Comparison of ENCODE assay signal across 8 cellular contexts in the genomic region with DNA sequence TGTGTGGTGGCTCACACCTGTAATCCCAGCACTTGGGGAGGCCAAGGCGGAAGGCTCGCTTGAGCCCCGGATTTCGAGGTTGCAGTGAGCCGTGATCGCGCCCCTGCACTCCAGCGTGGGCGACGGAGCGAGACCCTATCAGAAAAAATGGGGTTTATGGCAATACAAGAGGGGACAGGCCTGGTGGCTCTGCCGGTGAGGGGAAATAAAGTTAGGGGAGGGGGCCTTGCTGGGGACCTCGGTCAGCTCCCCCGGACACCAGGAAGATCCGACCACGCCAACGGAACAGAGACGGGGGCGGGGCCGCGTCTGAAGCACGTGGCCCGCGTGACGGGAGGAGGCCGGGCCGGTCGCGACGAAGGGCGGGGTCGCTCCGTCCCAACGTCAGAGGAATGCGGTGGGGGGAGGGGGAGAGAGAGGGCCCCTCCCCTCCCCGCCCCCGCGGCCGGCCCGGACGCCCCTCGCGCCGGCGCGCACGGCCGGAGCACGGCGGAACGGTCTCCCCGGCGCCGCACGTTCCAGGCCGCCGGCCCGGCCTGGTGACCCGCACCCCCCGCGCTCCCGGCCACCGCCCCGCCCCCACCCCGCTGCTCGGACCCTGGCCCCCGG. TPM values are rescaled to one million over a fixed set of nuclear protein-coding genes. Genes with fewer than 3 reads are reported as not detected.
DNase-seq lines count a peak whose midpoint lies in the region; ATAC-seq and TF ChIP-seq lines count a peak whose summit lies in the region.

No MANE protein-coding gene starts in this region.

- DNase-seq in DND-41 = peak; percentile 90
- DNase-seq in NCI-H2227 treated with DMSO at 0.1 percent for 48 hours (lab: John Stamatoyannopoulos, UW) = peak; percentile 100
- peak; percentile 91 for DNase-seq in WTC11 (ENCODE audit: low spot score)
- peak; percentile 90 to 96 for DNase-seq in cardiac fibroblast (ENCODE audit: low read depth in 2 of 2)
- peak; percentile 91 for DNase-seq in iris pigment epithelial cell (ENCODE audit: low read depth)
- peak; percentile 82 for DNase-seq in smooth muscle cell of the brain vasculature (ENCODE audit: low read depth, low spot score)

- H4K20me1 ChIP-seq in DND-41 (ENCODE audit: insufficient read depth, low read length) = peaks cover 24% of the 10 kb centered on the region

- peaks cover 31% of the 10 kb centered on the region for H3K4me1 Mint-ChIP-seq in WTC11

- H3K27me3 Mint-ChIP-seq in WTC11 (ENCODE audit: low read depth) = peaks cover 9% of the 10 kb centered on the region

- H3K4me2 ChIP-seq in DND-41 (ENCODE audit: insufficient read depth, low read length) = peak overlapping the region; percentile 92

- TF ChIP-seq CTCF in DND-41 (IDR thresholded peaks at IDR 0.05; ENCODE audit: borderline replicate concordance, extremely low read depth, low read length, poor library complexity, severe bottlenecking) (no peak), WTC11 (IDR thresholded peaks at IDR 0.05) (no peak), cardiac fibroblast (IDR thresholded peaks at IDR 0.05; ENCODE audit: low read depth, low read length) (no peak)

- H3K27ac ChIP-seq in DND-41 (ENCODE audit: low read length) = peak overlapping the region; percentile 93

- no peaks in the 10 kb centered on the region for H3K27me3 ChIP-seq in DND-41 (ENCODE audit: insufficient read depth, low read length, poor library complexity)

- H3K36me3 ChIP-seq in DND-41 (ENCODE audit: insufficient read depth, low read length) = peaks cover 24% of the 10 kb centered on the region

- H3K4me3 ChIP-seq in DND-41 (ENCODE audit: low read depth in 1 of 2, low read length in 2 of 2) (peak overlapping the region; percentile 71 to 78), cardiac fibroblast (replicated peaks in 1 of 2; ENCODE audit: low read depth in 2 of 2, low read length in 2 of 2) (peak overlapping the region; percentile 78 to 81)

- H2AFZ ChIP-seq in DND-41 (ENCODE audit: low read depth, low read length) = peak overlapping the region; percentile 80

- CTCF ChIA-PET in WTC11 (lab: Charles Lee) = interaction anchor here (0.6 to 3.0 kb wide), 7 partner anchors 12 to 331 kb away, joined by 3 to 26 read pairs (median 5); partner anchors contain the start of genes FBXO17, MRPS12 and SARS2

- H3K27ac Mint-ChIP-seq in WTC11 = peak overlapping the region; percentile 99

- H3K9me3 Mint-ChIP-seq in WTC11 = peaks cover 10% of the 10 kb centered on the region

- ATAC-seq in DND-41 (ENCODE audit: insufficient read depth, low read depth) (no peak), HG02885 (IDR thresholded peaks at IDR 0.05; ENCODE audit: poor library complexity, unreplicated experiment) (peak; percentile 27), WTC11 (peak; percentile 0), HG02623 (IDR thresholded peaks at IDR 0.05; ENCODE audit: unreplicated experiment) (no peak)

- H3K79me2 ChIP-seq in DND-41 (ENCODE audit: insufficient read depth, low read length) = peaks cover 35% of the 10 kb centered on the region

- H3K9ac ChIP-seq in DND-41 (ENCODE audit: low read depth, low read length) = peak overlapping the region; percentile 82

- H3K4me3 Mint-ChIP-seq in WTC11 = peak overlapping the region; percentile 92

- H3K4me1 ChIP-seq in DND-41 (ENCODE audit: insufficient read depth, low read length) = peaks cover 43% of the 10 kb centered on the region

- H3K9me3 ChIP-seq in DND-41 (ENCODE audit: insufficient read depth, low read length, severe bottlenecking) = no peaks in the 10 kb centered on the region

- POLR2A ChIA-PET in WTC11 (lab: Charles Lee) = interaction anchor here (1.5 to 2.2 kb wide), 3 partner anchors 9 to 48 kb away, joined by 3 to 7 read pairs (median 5); partner anchors contain the start of genes ECH1, NFKBIB and SIRT2

- H3K36me3 Mint-ChIP-seq in WTC11 = peaks cover 35% of the 10 kb centered on the region

TF ChIP-seq in WTC11, 78 proteins besides CTCF, POLR2A, EP300 and RAD21 (continues in another document):
- TF ChIP-seq RORB (CRISPR knock-in tag; IDR thresholded peaks at IDR 0.05) (no peak), NFE2L1 (CRISPR knock-in tag; IDR thresholded peaks at IDR 0.05) (0 out of 2 replicates have a peak, but pooled peaks have one; percentile 14), PRRX2 (CRISPR knock-in tag; IDR thresholded peaks at IDR 0.05) (no peak), MYBL2 (CRISPR knock-in tag; IDR thresholded peaks at IDR 0.05) (no peak), SOX15 (CRISPR knock-in tag; IDR thresholded peaks at IDR 0.05) (no peak), E2F5 (CRISPR knock-in tag; IDR thresholded peaks at IDR 0.05) (no peak), OVOL2 (CRISPR knock-in tag; IDR thresholded peaks at IDR 0.05; ENCODE audit: borderline replicate concordance) (no peak), ZNF423 (CRISPR knock-in tag; IDR thresholded peaks at IDR 0.05) (no peak), NR1H2 (CRISPR knock-in tag; IDR thresholded peaks at IDR 0.05) (no peak), IRF1 (CRISPR knock-in tag; IDR thresholded peaks at IDR 0.05) (no peak), ZBTB21 (CRISPR knock-in tag; IDR thresholded peaks at IDR 0.05; ENCODE audit: borderline replicate concordance) (no peak), NR2C2 (CRISPR knock-in tag; IDR thresholded peaks at IDR 0.05) (no peak), TEAD1 (CRISPR knock-in tag; IDR thresholded peaks at IDR 0.05) (peak; percentile 78; the same call in 1 of the 2 replicates), ZNF396 (CRISPR knock-in tag; IDR thresholded peaks at IDR 0.05; ENCODE audit: borderline replicate concordance) (no peak), NR3C1 (CRISPR knock-in tag; conservative IDR thresholded peaks at IDR 0.05; ENCODE audit: low read depth) (no peak), SP1 (CRISPR knock-in tag; conservative IDR thresholded peaks at IDR 0.05) (peak; percentile 90)
- TF ChIP-seq, protein P1, sequence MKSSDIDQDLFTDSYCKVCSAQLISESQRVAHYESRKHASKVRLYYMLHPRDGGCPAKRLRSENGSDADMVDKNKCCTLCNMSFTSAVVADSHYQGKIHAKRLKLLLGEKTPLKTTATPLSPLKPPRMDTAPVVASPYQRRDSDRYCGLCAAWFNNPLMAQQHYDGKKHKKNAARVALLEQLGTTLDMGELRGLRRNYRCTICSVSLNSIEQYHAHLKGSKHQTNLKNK (CRISPR knock-in tag; IDR thresholded peaks at IDR 0.05) = no peak
- TF ChIP-seq, protein P2, sequence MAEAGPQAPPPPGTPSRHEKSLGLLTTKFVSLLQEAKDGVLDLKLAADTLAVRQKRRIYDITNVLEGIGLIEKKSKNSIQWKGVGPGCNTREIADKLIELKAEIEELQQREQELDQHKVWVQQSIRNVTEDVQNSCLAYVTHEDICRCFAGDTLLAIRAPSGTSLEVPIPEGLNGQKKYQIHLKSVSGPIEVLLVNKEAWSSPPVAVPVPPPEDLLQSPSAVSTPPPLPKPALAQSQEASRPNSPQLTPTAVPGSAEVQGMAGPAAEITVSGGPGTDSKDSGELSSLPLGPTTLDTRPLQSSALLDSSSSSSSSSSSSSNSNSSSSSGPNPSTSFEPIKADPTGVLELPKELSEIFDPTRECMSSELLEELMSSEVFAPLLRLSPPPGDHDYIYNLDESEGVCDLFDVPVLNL (CRISPR knock-in tag; IDR thresholded peaks at IDR 0.05; ENCODE audit: borderline replicate concordance, low read depth) = no peak
- TF ChIP-seq, protein P3, sequence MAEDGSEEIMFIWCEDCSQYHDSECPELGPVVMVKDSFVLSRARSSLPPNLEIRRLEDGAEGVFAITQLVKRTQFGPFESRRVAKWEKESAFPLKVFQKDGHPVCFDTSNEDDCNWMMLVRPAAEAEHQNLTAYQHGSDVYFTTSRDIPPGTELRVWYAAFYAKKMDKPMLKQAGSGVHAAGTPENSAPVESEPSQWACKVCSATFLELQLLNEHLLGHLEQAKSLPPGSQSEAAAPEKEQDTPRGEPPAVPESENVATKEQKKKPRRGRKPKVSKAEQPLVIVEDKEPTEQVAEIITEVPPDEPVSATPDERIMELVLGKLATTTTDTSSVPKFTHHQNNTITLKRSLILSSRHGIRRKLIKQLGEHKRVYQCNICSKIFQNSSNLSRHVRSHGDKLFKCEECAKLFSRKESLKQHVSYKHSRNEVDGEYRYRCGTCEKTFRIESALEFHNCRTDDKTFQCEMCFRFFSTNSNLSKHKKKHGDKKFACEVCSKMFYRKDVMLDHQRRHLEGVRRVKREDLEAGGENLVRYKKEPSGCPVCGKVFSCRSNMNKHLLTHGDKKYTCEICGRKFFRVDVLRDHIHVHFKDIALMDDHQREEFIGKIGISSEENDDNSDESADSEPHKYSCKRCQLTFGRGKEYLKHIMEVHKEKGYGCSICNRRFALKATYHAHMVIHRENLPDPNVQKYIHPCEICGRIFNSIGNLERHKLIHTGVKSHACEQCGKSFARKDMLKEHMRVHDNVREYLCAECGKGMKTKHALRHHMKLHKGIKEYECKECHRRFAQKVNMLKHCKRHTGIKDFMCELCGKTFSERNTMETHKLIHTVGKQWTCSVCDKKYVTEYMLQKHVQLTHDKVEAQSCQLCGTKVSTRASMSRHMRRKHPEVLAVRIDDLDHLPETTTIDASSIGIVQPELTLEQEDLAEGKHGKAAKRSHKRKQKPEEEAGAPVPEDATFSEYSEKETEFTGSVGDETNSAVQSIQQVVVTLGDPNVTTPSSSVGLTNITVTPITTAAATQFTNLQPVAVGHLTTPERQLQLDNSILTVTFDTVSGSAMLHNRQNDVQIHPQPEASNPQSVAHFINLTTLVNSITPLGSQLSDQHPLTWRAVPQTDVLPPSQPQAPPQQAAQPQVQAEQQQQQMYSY (CRISPR knock-in tag; IDR thresholded peaks at IDR 0.05) = no peak

RNA-seq across cellular contexts. Expression of gene HNRNPL, which starts 1.9 kb away (rescaled TPM):
- 680 to 779 TPM (median 683 TPM) in 3 replicates for total RNA-seq in WTC11 (2021)

RNA-seq across cellular contexts. Expression of gene ECH1, which starts 20.1 kb away (rescaled TPM):
- 139 to 162 TPM (median 161 TPM) in 3 replicates for total RNA-seq in WTC11 (2021)

RNA-seq across cellular contexts. Expression of gene RINL, which starts 26.3 kb away (rescaled TPM):
- 12.6 to 14.6 TPM (median 14.5 TPM) in 3 replicates for total RNA-seq in WTC11 (2021)

RNA-seq across cellular contexts. Expression of gene LGALS4, which starts 39.0 kb away (rescaled TPM):
- 1.1 to 1.5 TPM (median 1.4 TPM) in 3 replicates for total RNA-seq in WTC11 (2021)

RNA-seq across cellular contexts. Expression of gene SIRT2, which starts 47.7 kb away (rescaled TPM):
- 9.5 to 10.7 TPM (median 10.2 TPM) in 3 replicates for total RNA-seq in WTC11 (2021)

Comparison
In these comparisons a context has a peak if more than half of its experiments do, and no peak if none do; other contexts are left out.
1. ATAC-seq: peak in HG02885 (single experiment) and WTC11 (single experiment); none in DND-41 (single experiment) and HG02623 (single experiment).
2. Peak in every context shown above with its lines, with median percentiles within 50 percentile points of each other: DNase-seq.